ENCODE assay signal across 13 cellular contexts in the genomic region with DNA sequence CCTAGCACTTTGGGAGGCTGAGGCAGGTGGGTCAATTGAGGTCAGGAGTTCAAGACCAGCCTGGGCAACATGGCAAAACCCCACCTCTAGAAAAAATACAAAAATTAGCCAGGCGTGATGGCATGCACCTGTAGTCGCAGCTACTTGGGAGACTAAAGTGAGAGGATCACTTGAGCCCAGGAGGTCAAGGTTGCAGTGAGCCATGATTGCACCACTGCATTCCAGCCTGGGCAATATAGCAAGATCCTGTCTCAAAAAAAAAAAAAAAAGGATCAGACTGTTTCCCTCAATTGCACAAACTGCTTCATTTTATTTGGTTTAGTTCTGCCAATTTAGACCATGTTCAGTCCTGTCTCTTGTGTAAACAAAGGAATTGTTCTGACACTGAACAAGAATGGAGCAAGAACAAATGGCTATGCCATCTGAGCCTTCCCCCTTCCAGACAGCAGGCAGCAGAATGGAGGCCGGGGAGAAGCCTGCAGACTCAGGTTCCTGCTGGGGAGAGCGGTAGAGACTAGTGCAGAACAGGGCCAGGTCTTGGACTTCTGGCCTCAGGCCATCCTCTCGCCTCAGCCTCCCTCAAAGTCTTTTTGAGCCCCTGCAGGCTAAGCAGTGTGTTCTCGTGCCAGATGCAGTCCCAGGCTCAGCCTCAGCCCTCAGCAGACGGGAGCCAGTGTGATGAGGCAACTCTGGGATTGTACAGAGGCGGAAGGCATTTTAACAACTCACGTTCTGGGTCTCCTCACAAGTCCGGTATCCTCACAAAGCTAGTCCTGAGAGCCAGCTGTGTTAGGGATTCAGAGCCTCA. TPM values are rescaled to one million over a fixed set of nuclear protein-coding genes. Genes with fewer than 3 reads are reported as not detected.
DNase-seq lines count a peak whose midpoint lies in the region; ATAC-seq and TF ChIP-seq lines count a peak whose summit lies in the region.
"Had no signal": no experiment of that assay in that cellular context is flagged by ENCODE, and none has a peak within 500 bp of the region (broad histone marks: within the 10 kb centered on the region; RNA-seq: fewer than 3 reads in every experiment).

No MANE protein-coding gene starts in this region.

- peak overlapping the region in 1 of 2 donors; percentile 11 for H3K27ac ChIP-seq in tibial artery
- H3K27ac ChIP-seq: thoracic aorta had no signal

- no peak overlapping the region for H3K4me3 ChIP-seq in choroid plexus epithelial cell (ENCODE audit: low read depth, low read length)
- no peak overlapping the region for H3K4me3 ChIP-seq in tibial artery
- no peak overlapping the region for H3K4me3 ChIP-seq in lower leg skin (ENCODE audit: low read depth, poor library complexity, severe bottlenecking)
- H3K4me3 ChIP-seq: thoracic aorta had no signal

- TF ChIP-seq CTCF in choroid plexus epithelial cell (conservative IDR thresholded peaks at IDR 0.05; ENCODE audit: low read depth, low read length) (no peak), tibial artery (IDR thresholded peaks at IDR 0.05) (no peak), lower leg skin (IDR thresholded peaks at IDR 0.05) (no peak)

- intact Hi-C loops in tibial artery (cut with DNase I; ENCODE audit: low total_unique reads) (no loop called here), lower leg skin (cut with DNase I; ENCODE audit: low total_unique reads) (no loop called here)

- H3K27ac Mint-ChIP-seq in activated naive CD4-positive, alpha-beta T cell treated with anti-CD3 and anti-CD28 coated beads, Interleukin-2, amount 50 U/mL, for 72 hours = peak overlapping the region; percentile 18 to 70
- H3K27ac Mint-ChIP-seq: activated CD8-positive, alpha-beta memory T cell treated with anti-CD3 and anti-CD28 coated beads, Interleukin-2, amount 10 ng/mL, durations not matched to agents 7 days and 5 days had no signal

- DNase-seq in activated naive CD4-positive, alpha-beta T cell treated with anti-CD3 and anti-CD28 coated beads, Interleukin-2, amount 50 U/mL, for 72 hours (ENCODE audit: low spot score in 2 of 2) = no peak
- DNase-seq in activated naive CD4-positive, alpha-beta T cell (lab: John Stamatoyannopoulos, UW) = no peak
- peak; percentile 68 for DNase-seq in choroid plexus epithelial cell (ENCODE audit: low read depth)
- peak; percentile 77 for DNase-seq in mesenteric fat pad (ENCODE audit: low spot score)
- peak; percentile 38 to 55 for DNase-seq in tibial artery
- no peak for DNase-seq in activated naive CD4-positive, alpha-beta T cell treated with Interleukin-2 at 50 U/mL for 16 hours
- DNase-seq in lower leg skin (ENCODE audit: low spot score in 2 of 2) = no peak
- DNase-seq: activated CD8-positive, alpha-beta memory T cell treated with anti-CD3 and anti-CD28 coated beads, Interleukin-2, amount 10 ng/mL, durations not matched to agents 7 days and 5 days; NCI-H526 treated with DMSO at 0.1 percent for 48 hours; stimulated activated CD4-positive, alpha-beta T cell treated with anti-CD3 and anti-CD28 coated beads, Interleukin-1b, Interleukin-23, amount 100 ng/mL, for 48 hours; T-cell had no signal

- no peak for TF ChIP-seq POLR2A in lower leg skin (IDR thresholded peaks at IDR 0.05)

- H3K9me3 ChIP-seq in tibial artery = no peaks in the 10 kb centered on the region
- H3K9me3 ChIP-seq: thoracic aorta had no signal

- WGBS in lower leg skin, 2 donors = 66 to 81% methylated on average over 10 of the region's 10 CpGs

- no peak for ATAC-seq in activated naive CD4-positive, alpha-beta T cell treated with anti-CD3 and anti-CD28 coated beads, Interleukin-2, amount 50 U/mL, for 72 hours
- no peak for ATAC-seq in HG03457 (IDR thresholded peaks at IDR 0.05; ENCODE audit: unreplicated experiment)
- ATAC-seq: activated CD8-positive, alpha-beta memory T cell treated with anti-CD3 and anti-CD28 coated beads, Interleukin-2, amount 10 ng/mL, durations not matched to agents 7 days and 5 days; T-cell had no signal

- no peaks in the 10 kb centered on the region for H3K27me3 ChIP-seq in tibial artery

- H3K4me1 ChIP-seq in tibial artery = peaks cover 0 to 12% (median 2%) of the 10 kb centered on the region in 4 donors

- H3K36me3 Mint-ChIP-seq in activated naive CD4-positive, alpha-beta T cell treated with anti-CD3 and anti-CD28 coated beads, Interleukin-2, amount 50 U/mL, for 72 hours = no peaks in the 10 kb centered on the region

- H3K9me3 Mint-ChIP-seq in activated naive CD4-positive, alpha-beta T cell treated with anti-CD3 and anti-CD28 coated beads, Interleukin-2, amount 50 U/mL, for 72 hours = no peaks in the 10 kb centered on the region
- H3K9me3 Mint-ChIP-seq: T-cell had no signal

- peaks cover 59 to 100% (median 83%) of the 10 kb centered on the region in 3 donors for H3K36me3 ChIP-seq in tibial artery

RNA-seq across cellular contexts. Expression of gene HNRNPH1, which starts 18.2 kb away (rescaled TPM):
- 100 to 1,000 TPM; 925 to 947 TPM for total RNA-seq in activated naive CD4-positive, alpha-beta T cell treated with anti-CD3 and anti-CD28 coated beads, Interleukin-2, amount 50 U/mL, for 72 hours
- total RNA-seq in mesenteric fat pad (429 TPM), lower leg skin (100 to 1,000 TPM; 182 to 474 (median 317) TPM)

RNA-seq across cellular contexts. Expression of gene RUFY1, which starts 54.9 kb away (rescaled TPM):
- total RNA-seq in activated naive CD4-positive, alpha-beta T cell treated with anti-CD3 and anti-CD28 coated beads, Interleukin-2, amount 50 U/mL, for 72 hours = 10 to 100 TPM; 30.7 to 60.9 TPM
- total RNA-seq in mesenteric fat pad (40.9 TPM), lower leg skin (10 to 100 TPM; 36.4 to 76.1 (median 54.9) TPM)

Comparison
In these comparisons a context has a peak if more than half of its experiments do, and no peak if none do; other contexts are left out.
1. DNase-seq: peak in choroid plexus epithelial cell (single experiment), mesenteric fat pad (single experiment) and tibial artery (2 of 2); none in activated naive CD4-positive, alpha-beta T cell treated with anti-CD3 and anti-CD28 coated beads, Interleukin-2, amount 50 U/mL, for 72 hours (0 of 2), activated naive CD4-positive, alpha-beta T cell (0 of 4), activated naive CD4-positive, alpha-beta T cell treated with Interleukin-2 at 50 U/mL for 16 hours (single experiment) and lower leg skin (0 of 2).